ENCODE assay signal across 8 cellular contexts in genomic region chr1:1069711-1070676, GRCh38. TPM values are rescaled to one million over a fixed set of nuclear protein-coding genes. Genes with fewer than 3 reads are reported as not detected.
DNase-seq lines count a peak whose midpoint lies in the region; TF ChIP-seq lines count a peak whose summit lies in the region.

No MANE protein-coding gene starts in this region.

- TF ChIP-seq CTCF in HL-60 (IDR thresholded peaks at IDR 0.05; ENCODE audit: insufficient read depth, low read length) (no peak), osteocyte (IDR thresholded peaks at IDR 0.05) (no peak), tibial artery (IDR thresholded peaks at IDR 0.05) (no peak)

- H3K4me3 ChIP-seq in HL-60 (replicated peaks; ENCODE audit: insufficient read depth, low read length): peak overlapping the region; percentile 76; the same call in 1 of the 2 replicates
- H3K4me3 ChIP-seq in ectodermal cell (ENCODE audit: insufficient read depth, low read depth, low read length): peak overlapping the region; percentile 65
- peak overlapping the region in 1 of 2 donors; percentile 52 for H3K4me3 ChIP-seq in tibial artery

- intact Hi-C loops in tibial artery (cut with DNase I; ENCODE audit: low total_unique reads): loop anchor here (5.0 kb wide), 1 partner anchor 43 kb away; no protein-coding TSS in a partner anchor

- H3K36me3 Mint-ChIP-seq in osteocyte (ENCODE audit: unreplicated experiment): no peaks in the 10 kb centered on the region

- H3K36me3 ChIP-seq in ectodermal cell (ENCODE audit: control insufficient read depth, insufficient read depth, low read length) (no peaks in the 10 kb centered on the region), tibial artery (no peaks in the 10 kb centered on the region)

- peak overlapping the region; percentile 32 for H3K4me3 Mint-ChIP-seq in osteocyte (ENCODE audit: unreplicated experiment)

- no peaks in the 10 kb centered on the region for H3K27me3 Mint-ChIP-seq in osteocyte (ENCODE audit: unreplicated experiment)

- H3K4me1 Mint-ChIP-seq in osteocyte (ENCODE audit: unreplicated experiment): peaks cover 4% of the 10 kb centered on the region

- H3K9me3 ChIP-seq in ectodermal cell (ENCODE audit: control insufficient read depth, low read length) (no peaks in the 10 kb centered on the region), tibial artery (no peaks in the 10 kb centered on the region)

- H3K27me3 ChIP-seq in HL-60 (ENCODE audit: insufficient read depth, poor library complexity, severe bottlenecking) (peaks cover 22% of the 10 kb centered on the region), ectodermal cell (ENCODE audit: control insufficient read depth, insufficient read depth, low read length, poor library complexity, severe bottlenecking) (peaks cover 51% of the 10 kb centered on the region), tibial artery (peaks cover 3 to 92% of the 10 kb centered on the region in 2 donors)

- no peak overlapping the region for H3K27ac Mint-ChIP-seq in osteocyte (ENCODE audit: unreplicated experiment)

- no peaks in the 10 kb centered on the region for H3K9me3 Mint-ChIP-seq in osteocyte (ENCODE audit: unreplicated experiment)

- H3K4me1 ChIP-seq in ectodermal cell (ENCODE audit: control insufficient read depth, insufficient read depth, low read length): peaks cover 27% of the 10 kb centered on the region
- H3K4me1 ChIP-seq in tibial artery: peaks cover 0 to 44% (median 16%) of the 10 kb centered on the region in 4 donors

- DNase-seq in ELF-1 (ENCODE audit: low read depth, low spot score) (peak; percentile 70), HL-60 (ENCODE audit: low read depth in 1 of 2, low spot score in 1 of 2) (no peak), osteocyte (ENCODE audit: extremely low spot score, unreplicated experiment) (no peak), RPMI8226 (no peak), NCI-H1092 (lab: John Stamatoyannopoulos, UW) (no peak), inferior parietal cortex (ENCODE audit: extremely low spot score) (no peak), tibial artery (no peak)

- no peak overlapping the region for H3K27ac ChIP-seq in HL-60 (replicated peaks)
- H3K27ac ChIP-seq in ectodermal cell (ENCODE audit: insufficient read depth, low read depth, low read length, poor library complexity, severe bottlenecking): no peak overlapping the region
- H3K27ac ChIP-seq in tibial artery: no peak overlapping the region

- 63 to 66% methylated on average over 40 of the region's 40 CpGs for WGBS in ectodermal cell, 2 experiments

RNA-seq across cellular contexts. Expression of gene RNF223, which starts 4.1 kb away (rescaled TPM):
- not detected for polyA plus RNA-seq in ectodermal cell (2013, experiment 1 of 4)
- polyA plus RNA-seq in ectodermal cell (2013, experiment 2 of 4): not detected
- polyA plus RNA-seq in ectodermal cell (2013, experiment 3 of 4): not detected
- polyA plus RNA-seq in ectodermal cell (2013, experiment 4 of 4): not detected
- not detected in 2 replicates for total RNA-seq in osteocyte

RNA-seq across cellular contexts. Expression of gene C1orf159, which starts 45.9 kb away (rescaled TPM):
- 16.3 TPM for polyA plus RNA-seq in ectodermal cell (2013, experiment 1 of 4)
- 16.8 TPM for polyA plus RNA-seq in ectodermal cell (2013, experiment 2 of 4)
- 17.5 TPM for polyA plus RNA-seq in ectodermal cell (2013, experiment 3 of 4)
- polyA plus RNA-seq in ectodermal cell (2013, experiment 4 of 4): 18.7 TPM
- total RNA-seq in osteocyte: 16.9 and 17.9 TPM in 2 replicates

RNA-seq across cellular contexts. Expression of gene AGRN, which starts 50.1 kb away (rescaled TPM):
- polyA plus RNA-seq in ectodermal cell (2013, experiment 1 of 4): 156 TPM
- 193 TPM for polyA plus RNA-seq in ectodermal cell (2013, experiment 2 of 4)
- 128 TPM for polyA plus RNA-seq in ectodermal cell (2013, experiment 3 of 4)
- polyA plus RNA-seq in ectodermal cell (2013, experiment 4 of 4): 148 TPM
- total RNA-seq in osteocyte: 175 and 191 TPM in 2 replicates

RNA-seq across cellular contexts. Expression of gene ISG15, which starts 56.7 kb away (rescaled TPM):
- 43.1 TPM for polyA plus RNA-seq in ectodermal cell (2013, experiment 1 of 4)
- polyA plus RNA-seq in ectodermal cell (2013, experiment 2 of 4): 49.8 TPM
- 42.8 TPM for polyA plus RNA-seq in ectodermal cell (2013, experiment 3 of 4)
- polyA plus RNA-seq in ectodermal cell (2013, experiment 4 of 4): 40.3 TPM
- total RNA-seq in osteocyte: 29.3 and 30.6 TPM in 2 replicates
